In the genomic region with DNA sequence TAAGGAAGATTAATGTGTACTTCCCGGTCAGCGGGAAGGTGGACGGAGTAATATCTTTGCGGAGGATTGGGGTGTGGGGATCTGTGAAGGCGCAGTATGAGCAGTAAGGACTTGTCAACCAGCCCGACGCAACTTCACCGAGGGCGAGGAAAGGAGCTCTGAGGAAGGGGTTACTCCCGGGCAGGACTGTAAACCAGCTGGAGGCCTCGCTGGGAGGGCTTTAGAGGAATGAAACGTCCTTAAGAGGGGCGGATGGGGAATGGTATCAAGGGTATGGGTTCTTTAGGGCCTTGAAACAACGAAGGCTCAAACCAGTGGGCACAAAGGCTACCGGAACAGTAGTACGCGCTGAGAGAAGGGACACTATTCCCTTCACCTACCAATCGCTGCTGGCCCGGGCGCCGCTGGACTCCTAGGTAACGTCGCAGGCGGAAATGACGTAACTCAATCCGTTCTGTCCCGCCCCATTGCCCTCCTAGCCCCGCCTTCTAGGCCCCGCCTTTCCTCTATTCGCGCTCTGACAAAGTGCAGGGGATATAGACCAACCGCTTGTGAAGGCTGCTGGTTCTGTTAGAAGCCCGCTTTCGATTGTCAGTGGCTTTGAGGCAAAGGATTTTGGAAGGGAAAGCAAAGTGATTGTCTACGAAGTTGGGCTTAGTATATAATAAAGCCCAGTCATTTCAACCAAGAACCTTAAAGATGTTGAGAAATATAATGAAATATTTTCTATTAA, we compare ENCODE assay signal across 1 cellular context.
A peak's percentile ranks its signal among the peaks of the same experiment; 100 is the strongest.
TF ChIP-seq lines count a peak whose summit lies in the region.

A gene with protein sequence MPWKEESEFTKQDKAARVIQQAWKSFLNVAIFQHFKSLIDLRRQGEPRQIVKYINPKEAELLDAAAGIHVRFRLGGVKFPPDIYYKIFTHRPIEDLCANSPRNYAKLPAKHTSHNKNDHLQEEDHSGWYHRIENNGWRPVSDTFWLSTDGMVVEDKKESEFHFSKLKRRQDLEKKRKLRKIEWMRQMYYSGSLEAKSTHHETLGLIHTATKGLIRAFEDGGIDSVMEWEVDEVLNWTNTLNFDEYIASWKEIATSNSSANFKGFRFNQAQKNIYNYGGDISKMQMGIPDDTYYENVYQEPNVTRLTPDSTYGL (minus strand): TSS at position 439 of the 733 bp plus-strand sequence. CDS start 5,970 bp downstream, outside the sequence.

TF ChIP-seq in HepG2, 621 proteins besides CTCF, POLR2A, EP300 and RAD21 (continued from another document and continues in another):
- TF ChIP-seq, protein P1, sequence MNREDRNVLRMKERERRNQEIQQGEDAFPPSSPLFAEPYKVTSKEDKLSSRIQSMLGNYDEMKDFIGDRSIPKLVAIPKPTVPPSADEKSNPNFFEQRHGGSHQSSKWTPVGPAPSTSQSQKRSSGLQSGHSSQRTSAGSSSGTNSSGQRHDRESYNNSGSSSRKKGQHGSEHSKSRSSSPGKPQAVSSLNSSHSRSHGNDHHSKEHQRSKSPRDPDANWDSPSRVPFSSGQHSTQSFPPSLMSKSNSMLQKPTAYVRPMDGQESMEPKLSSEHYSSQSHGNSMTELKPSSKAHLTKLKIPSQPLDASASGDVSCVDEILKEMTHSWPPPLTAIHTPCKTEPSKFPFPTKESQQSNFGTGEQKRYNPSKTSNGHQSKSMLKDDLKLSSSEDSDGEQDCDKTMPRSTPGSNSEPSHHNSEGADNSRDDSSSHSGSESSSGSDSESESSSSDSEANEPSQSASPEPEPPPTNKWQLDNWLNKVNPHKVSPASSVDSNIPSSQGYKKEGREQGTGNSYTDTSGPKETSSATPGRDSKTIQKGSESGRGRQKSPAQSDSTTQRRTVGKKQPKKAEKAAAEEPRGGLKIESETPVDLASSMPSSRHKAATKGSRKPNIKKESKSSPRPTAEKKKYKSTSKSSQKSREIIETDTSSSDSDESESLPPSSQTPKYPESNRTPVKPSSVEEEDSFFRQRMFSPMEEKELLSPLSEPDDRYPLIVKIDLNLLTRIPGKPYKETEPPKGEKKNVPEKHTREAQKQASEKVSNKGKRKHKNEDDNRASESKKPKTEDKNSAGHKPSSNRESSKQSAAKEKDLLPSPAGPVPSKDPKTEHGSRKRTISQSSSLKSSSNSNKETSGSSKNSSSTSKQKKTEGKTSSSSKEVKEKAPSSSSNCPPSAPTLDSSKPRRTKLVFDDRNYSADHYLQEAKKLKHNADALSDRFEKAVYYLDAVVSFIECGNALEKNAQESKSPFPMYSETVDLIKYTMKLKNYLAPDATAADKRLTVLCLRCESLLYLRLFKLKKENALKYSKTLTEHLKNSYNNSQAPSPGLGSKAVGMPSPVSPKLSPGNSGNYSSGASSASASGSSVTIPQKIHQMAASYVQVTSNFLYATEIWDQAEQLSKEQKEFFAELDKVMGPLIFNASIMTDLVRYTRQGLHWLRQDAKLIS (CRISPR knock-in tag; IDR thresholded peaks at IDR 0.05), result no peak
- TF ChIP-seq HDAC1 (CRISPR knock-in tag; IDR thresholded peaks at IDR 0.05), result peak; percentile 50
- no peak for TF ChIP-seq PITX1 (CRISPR knock-in tag; IDR thresholded peaks at IDR 0.05)
- no peak; the same call in 1 of the 2 replicates for TF ChIP-seq ELF3 (CRISPR knock-in tag; IDR thresholded peaks at IDR 0.05)
- TF ChIP-seq ZNF446 (CRISPR knock-in tag; IDR thresholded peaks at IDR 0.05), result no peak
- peak; percentile 67 for TF ChIP-seq SP5 (CRISPR knock-in tag; IDR thresholded peaks at IDR 0.05; ENCODE audit: borderline replicate concordance, low read depth)
- TF ChIP-seq ZNF431 (CRISPR knock-in tag; IDR thresholded peaks at IDR 0.05; ENCODE audit: borderline replicate concordance, low read depth), result peak; percentile 71; the same call in 1 of the 2 replicates
- TF ChIP-seq ZIK1 (CRISPR knock-in tag; IDR thresholded peaks at IDR 0.05; ENCODE audit: borderline replicate concordance, low read depth), result no peak
- TF ChIP-seq MATR3 (CRISPR knock-in tag; IDR thresholded peaks at IDR 0.05), result no peak
- no peak for TF ChIP-seq XBP1 (CRISPR knock-in tag; IDR thresholded peaks at IDR 0.05)
- TF ChIP-seq ZNF850 (CRISPR knock-in tag; conservative IDR thresholded peaks at IDR 0.05), result no peak
- TF ChIP-seq ZNF333 (CRISPR knock-in tag; IDR thresholded peaks at IDR 0.05; ENCODE audit: borderline replicate concordance), result no peak
- TF ChIP-seq, protein P2, sequence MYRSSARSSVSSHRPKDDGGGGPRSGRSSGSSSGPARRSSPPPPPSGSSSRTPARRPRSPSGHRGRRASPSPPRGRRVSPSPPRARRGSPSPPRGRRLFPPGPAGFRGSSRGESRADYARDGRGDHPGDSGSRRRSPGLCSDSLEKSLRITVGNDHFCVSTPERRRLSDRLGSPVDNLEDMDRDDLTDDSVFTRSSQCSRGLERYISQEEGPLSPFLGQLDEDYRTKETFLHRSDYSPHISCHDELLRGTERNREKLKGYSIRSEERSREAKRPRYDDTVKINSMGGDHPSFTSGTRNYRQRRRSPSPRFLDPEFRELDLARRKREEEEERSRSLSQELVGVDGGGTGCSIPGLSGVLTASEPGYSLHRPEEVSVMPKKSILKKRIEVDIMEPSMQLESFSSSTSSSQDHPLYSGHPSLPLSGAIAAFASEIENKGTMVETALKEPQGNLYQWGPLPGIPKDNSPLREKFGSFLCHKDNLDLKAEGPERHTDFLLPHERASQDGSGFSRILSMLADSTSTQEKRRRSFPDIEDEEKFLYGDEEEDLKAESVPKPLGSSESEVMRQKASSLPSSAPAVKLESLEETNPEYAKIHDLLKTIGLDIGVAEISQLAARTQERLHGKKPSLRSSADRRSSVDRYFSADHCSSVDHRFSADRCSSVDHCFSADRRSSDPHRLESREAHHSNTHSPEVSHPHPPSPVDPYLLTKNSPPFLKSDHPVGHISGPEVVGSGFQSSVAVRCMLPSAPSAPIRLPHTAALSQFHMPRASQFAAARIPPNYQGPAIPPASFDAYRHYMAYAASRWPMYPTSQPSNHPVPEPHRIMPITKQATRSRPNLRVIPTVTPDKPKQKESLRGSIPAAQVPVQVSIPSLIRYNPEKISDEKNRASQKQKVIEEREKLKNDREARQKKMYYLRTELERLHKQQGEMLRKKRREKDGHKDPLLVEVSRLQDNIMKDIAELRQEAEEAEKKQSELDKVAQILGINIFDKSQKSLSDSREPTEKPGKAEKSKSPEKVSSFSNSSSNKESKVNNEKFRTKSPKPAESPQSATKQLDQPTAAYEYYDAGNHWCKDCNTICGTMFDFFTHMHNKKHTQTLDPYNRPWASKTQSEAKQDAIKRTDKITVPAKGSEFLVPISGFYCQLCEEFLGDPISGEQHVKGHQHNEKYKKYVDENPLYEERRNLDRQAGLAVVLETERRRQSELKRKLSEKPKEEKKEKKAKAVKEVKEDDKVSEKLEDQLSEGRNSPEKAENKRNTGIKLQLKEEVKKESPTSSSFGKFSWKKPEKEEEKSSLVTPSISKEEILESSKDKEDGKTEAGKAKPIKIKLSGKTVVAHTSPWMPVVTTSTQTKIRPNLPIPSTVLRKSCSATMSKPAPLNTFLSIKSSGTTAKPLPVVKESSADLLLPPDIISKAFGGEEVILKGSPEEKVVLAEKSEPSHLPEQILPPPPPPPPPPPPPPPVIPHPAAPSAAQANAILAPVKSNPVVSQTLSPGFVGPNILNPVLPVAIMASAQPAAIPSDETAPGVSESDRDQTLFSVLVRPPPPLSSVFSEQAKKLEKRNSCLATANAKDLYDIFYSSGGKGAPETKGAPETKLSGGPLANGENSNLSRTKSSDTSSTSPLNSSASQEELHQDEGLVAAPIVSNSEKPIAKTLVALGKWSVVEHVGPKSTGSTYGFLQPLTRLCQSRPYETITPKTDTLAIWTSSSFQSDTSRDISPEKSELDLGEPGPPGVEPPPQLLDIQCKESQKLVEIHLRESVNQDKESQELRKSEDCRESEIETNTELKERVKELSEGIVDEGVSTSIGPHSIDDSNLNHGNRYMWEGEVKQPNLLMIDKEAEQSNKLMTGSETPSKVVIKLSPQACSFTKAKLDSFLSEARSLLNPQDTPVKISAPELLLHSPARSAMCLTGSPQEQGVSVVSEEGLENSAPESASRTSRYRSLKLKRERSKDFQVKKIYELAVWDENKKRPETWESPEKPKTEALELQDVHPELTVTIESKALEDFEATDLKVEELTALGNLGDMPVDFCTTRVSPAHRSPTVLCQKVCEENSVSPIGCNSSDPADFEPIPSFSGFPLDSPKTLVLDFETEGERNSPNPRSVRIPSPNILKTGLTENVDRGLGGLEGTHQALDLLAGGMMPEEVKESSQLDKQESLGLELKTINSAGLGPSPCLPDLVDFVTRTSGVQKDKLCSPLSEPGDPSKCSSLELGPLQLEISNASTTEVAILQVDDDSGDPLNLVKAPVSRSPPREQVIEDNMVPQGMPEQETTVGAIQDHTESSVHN (CRISPR knock-in tag; IDR thresholded peaks at IDR 0.05), result no peak
- TF ChIP-seq, protein P3, sequence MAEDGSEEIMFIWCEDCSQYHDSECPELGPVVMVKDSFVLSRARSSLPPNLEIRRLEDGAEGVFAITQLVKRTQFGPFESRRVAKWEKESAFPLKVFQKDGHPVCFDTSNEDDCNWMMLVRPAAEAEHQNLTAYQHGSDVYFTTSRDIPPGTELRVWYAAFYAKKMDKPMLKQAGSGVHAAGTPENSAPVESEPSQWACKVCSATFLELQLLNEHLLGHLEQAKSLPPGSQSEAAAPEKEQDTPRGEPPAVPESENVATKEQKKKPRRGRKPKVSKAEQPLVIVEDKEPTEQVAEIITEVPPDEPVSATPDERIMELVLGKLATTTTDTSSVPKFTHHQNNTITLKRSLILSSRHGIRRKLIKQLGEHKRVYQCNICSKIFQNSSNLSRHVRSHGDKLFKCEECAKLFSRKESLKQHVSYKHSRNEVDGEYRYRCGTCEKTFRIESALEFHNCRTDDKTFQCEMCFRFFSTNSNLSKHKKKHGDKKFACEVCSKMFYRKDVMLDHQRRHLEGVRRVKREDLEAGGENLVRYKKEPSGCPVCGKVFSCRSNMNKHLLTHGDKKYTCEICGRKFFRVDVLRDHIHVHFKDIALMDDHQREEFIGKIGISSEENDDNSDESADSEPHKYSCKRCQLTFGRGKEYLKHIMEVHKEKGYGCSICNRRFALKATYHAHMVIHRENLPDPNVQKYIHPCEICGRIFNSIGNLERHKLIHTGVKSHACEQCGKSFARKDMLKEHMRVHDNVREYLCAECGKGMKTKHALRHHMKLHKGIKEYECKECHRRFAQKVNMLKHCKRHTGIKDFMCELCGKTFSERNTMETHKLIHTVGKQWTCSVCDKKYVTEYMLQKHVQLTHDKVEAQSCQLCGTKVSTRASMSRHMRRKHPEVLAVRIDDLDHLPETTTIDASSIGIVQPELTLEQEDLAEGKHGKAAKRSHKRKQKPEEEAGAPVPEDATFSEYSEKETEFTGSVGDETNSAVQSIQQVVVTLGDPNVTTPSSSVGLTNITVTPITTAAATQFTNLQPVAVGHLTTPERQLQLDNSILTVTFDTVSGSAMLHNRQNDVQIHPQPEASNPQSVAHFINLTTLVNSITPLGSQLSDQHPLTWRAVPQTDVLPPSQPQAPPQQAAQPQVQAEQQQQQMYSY (CRISPR knock-in tag; IDR thresholded peaks at IDR 0.05), result no peak
- TF ChIP-seq ZNF589 (CRISPR knock-in tag; conservative IDR thresholded peaks at IDR 0.05), result no peak
- no peak for TF ChIP-seq KLF11 (CRISPR knock-in tag; IDR thresholded peaks at IDR 0.05)
- TF ChIP-seq MZF1 (CRISPR knock-in tag; IDR thresholded peaks at IDR 0.05; ENCODE audit: borderline replicate concordance), result no peak
- TF ChIP-seq ZNF335 (CRISPR knock-in tag; IDR thresholded peaks at IDR 0.05), result no peak
- TF ChIP-seq, protein P4, sequence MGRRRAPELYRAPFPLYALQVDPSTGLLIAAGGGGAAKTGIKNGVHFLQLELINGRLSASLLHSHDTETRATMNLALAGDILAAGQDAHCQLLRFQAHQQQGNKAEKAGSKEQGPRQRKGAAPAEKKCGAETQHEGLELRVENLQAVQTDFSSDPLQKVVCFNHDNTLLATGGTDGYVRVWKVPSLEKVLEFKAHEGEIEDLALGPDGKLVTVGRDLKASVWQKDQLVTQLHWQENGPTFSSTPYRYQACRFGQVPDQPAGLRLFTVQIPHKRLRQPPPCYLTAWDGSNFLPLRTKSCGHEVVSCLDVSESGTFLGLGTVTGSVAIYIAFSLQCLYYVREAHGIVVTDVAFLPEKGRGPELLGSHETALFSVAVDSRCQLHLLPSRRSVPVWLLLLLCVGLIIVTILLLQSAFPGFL (CRISPR knock-in tag; IDR thresholded peaks at IDR 0.05), result no peak
- TF ChIP-seq, protein P5, sequence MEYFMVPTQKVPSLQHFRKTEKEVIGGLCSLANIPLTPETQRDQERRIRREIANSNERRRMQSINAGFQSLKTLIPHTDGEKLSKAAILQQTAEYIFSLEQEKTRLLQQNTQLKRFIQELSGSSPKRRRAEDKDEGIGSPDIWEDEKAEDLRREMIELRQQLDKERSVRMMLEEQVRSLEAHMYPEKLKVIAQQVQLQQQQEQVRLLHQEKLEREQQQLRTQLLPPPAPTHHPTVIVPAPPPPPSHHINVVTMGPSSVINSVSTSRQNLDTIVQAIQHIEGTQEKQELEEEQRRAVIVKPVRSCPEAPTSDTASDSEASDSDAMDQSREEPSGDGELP (IDR thresholded peaks at IDR 0.05; ENCODE audit: borderline replicate concordance, low read depth), result peak; percentile 56; the same call in 1 of the 2 replicates
- TF ChIP-seq, protein P6, sequence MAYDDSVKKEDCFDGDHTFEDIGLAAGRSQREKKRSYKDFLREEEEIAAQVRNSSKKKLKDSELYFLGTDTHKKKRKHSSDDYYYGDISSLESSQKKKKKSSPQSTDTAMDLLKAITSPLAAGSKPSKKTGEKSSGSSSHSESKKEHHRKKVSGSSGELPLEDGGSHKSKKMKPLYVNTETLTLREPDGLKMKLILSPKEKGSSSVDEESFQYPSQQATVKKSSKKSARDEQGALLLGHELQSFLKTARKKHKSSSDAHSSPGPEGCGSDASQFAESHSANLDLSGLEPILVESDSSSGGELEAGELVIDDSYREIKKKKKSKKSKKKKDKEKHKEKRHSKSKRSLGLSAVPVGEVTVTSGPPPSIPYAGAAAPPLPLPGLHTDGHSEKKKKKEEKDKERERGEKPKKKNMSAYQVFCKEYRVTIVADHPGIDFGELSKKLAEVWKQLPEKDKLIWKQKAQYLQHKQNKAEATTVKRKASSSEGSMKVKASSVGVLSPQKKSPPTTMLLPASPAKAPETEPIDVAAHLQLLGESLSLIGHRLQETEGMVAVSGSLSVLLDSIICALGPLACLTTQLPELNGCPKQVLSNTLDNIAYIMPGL (CRISPR knock-in tag; IDR thresholded peaks at IDR 0.05; ENCODE audit: borderline replicate concordance in 1 of 2, low read depth in 1 of 2), result peak; percentile 57 to 61; a peak in 3 of 4 replicates
- no peak for TF ChIP-seq CBX5 (CRISPR knock-in tag; IDR thresholded peaks at IDR 0.05; ENCODE audit: borderline replicate concordance)
- no peak for TF ChIP-seq ZNF772 (CRISPR knock-in tag; IDR thresholded peaks at IDR 0.05)
